In the genomic region with DNA sequence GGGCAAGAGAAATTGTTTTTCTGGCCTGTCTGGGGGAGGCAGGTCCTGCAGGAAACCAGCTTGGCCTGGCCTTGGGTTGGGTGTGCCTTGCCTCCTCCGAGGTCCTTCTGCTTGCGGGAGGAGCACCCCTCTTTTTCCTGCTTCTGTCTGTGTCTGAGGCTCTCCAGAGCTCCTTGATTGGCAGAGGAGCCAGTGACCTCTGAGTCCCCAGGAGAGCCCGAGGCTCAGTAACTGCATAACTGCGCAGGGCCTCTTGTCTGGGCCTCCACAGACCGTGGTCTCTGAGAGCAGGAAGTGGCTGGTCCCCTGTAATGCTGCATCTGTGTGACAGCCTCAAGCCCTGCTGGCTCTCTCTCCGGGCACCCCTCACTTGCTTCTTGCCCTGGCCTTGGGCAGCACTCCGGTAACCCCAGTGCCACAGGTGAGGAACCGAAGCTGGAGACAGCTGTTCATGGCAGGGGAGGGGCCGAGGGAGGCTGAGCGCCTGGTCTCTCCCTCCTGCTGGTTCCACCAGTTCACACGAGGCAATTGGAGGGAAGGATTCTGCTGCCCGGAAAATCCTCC, we compare ENCODE assay signal across 1 cellular context.
A peak's percentile ranks its signal among the peaks of the same experiment; 100 is the strongest.
TF ChIP-seq lines count a peak whose summit lies in the region.

No MANE protein-coding gene starts in this region.

TF ChIP-seq in HepG2, 621 proteins besides CTCF, POLR2A, EP300 and RAD21:
- TF ChIP-seq SMAD1 (CRISPR knock-in tag; IDR thresholded peaks at IDR 0.05; ENCODE audit: borderline replicate concordance, low read depth) (0 out of 2 replicates have a peak, but pooled peaks have one; percentile 0), ZNF746 (CRISPR knock-in tag; IDR thresholded peaks at IDR 0.05) (0 out of 2 replicates have a peak, but pooled peaks have one; percentile 29), ZNF563 (CRISPR knock-in tag; IDR thresholded peaks at IDR 0.05) (no peak), PCBP1 (IDR thresholded peaks at IDR 0.05; ENCODE audit: borderline replicate concordance, low read depth, low read length) (no peak), ZBTB38 (CRISPR knock-in tag; IDR thresholded peaks at IDR 0.05) (no peak), GLI4 (CRISPR knock-in tag; IDR thresholded peaks at IDR 0.05; ENCODE audit: borderline replicate concordance) (no peak), ARID2 (CRISPR knock-in tag; IDR thresholded peaks at IDR 0.05; ENCODE audit: borderline replicate concordance) (no peak), AKAP8 (CRISPR knock-in tag; IDR thresholded peaks at IDR 0.05) (no peak), IRX3 (CRISPR knock-in tag; IDR thresholded peaks at IDR 0.05; ENCODE audit: borderline replicate concordance, low read depth) (no peak), ZNF619 (CRISPR knock-in tag; IDR thresholded peaks at IDR 0.05) (no peak), ZNF883 (CRISPR knock-in tag; IDR thresholded peaks at IDR 0.05; ENCODE audit: not compliant biosample characterization) (peak; percentile 8), SIN3A (IDR thresholded peaks at IDR 0.05; ENCODE audit: borderline replicate concordance, low read depth, low read length) (0 out of 2 replicates have a peak, but pooled peaks have one; percentile 6), GABPA (IDR thresholded peaks at IDR 0.05; ENCODE audit: low read depth, low read length) (no peak), GABPA (CRISPR knock-in tag; IDR thresholded peaks at IDR 0.05; ENCODE audit: low read depth) (no peak), CENPT (CRISPR knock-in tag; IDR thresholded peaks at IDR 0.05; ENCODE audit: low read depth) (no peak), AHR (CRISPR knock-in tag; IDR thresholded peaks at IDR 0.05) (peak; percentile 44; the same call in 1 of the 2 replicates)
- TF ChIP-seq, protein P1, sequence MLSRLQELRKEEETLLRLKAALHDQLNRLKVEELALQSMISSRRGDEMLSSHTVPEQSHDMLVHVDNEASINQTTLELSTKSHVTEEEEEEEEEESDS (CRISPR knock-in tag; IDR thresholded peaks at IDR 0.05; ENCODE audit: borderline replicate concordance) = no peak
- TF ChIP-seq, protein P2, sequence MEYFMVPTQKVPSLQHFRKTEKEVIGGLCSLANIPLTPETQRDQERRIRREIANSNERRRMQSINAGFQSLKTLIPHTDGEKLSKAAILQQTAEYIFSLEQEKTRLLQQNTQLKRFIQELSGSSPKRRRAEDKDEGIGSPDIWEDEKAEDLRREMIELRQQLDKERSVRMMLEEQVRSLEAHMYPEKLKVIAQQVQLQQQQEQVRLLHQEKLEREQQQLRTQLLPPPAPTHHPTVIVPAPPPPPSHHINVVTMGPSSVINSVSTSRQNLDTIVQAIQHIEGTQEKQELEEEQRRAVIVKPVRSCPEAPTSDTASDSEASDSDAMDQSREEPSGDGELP (IDR thresholded peaks at IDR 0.05; ENCODE audit: borderline replicate concordance, low read depth) = peak; percentile 35; the same call in 1 of the 2 replicates
- TF ChIP-seq, protein P3, sequence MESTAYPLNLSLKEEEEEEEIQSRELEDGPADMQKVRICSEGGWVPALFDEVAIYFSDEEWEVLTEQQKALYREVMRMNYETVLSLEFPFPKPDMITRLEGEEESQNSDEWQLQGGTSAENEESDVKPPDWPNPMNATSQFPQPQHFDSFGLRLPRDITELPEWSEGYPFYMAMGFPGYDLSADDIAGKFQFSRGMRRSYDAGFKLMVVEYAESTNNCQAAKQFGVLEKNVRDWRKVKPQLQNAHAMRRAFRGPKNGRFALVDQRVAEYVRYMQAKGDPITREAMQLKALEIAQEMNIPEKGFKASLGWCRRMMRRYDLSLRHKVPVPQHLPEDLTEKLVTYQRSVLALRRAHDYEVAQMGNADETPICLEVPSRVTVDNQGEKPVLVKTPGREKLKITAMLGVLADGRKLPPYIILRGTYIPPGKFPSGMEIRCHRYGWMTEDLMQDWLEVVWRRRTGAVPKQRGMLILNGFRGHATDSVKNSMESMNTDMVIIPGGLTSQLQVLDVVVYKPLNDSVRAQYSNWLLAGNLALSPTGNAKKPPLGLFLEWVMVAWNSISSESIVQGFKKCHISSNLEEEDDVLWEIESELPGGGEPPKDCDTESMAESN (CRISPR knock-in tag; conservative IDR thresholded peaks at IDR 0.05) = no peak
- TF ChIP-seq, protein P4, sequence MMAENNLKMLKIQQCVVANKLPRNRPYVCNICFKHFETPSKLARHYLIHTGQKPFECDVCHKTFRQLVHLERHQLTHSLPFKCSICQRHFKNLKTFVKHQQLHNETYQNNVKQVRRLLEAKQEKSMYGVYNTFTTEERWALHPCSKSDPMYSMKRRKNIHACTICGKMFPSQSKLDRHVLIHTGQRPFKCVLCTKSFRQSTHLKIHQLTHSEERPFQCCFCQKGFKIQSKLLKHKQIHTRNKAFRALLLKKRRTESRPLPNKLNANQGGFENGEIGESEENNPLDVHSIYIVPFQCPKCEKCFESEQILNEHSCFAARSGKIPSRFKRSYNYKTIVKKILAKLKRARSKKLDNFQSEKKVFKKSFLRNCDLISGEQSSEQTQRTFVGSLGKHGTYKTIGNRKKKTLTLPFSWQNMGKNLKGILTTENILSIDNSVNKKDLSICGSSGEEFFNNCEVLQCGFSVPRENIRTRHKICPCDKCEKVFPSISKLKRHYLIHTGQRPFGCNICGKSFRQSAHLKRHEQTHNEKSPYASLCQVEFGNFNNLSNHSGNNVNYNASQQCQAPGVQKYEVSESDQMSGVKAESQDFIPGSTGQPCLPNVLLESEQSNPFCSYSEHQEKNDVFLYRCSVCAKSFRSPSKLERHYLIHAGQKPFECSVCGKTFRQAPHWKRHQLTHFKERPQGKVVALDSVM (CRISPR knock-in tag; IDR thresholded peaks at IDR 0.05) = peak; percentile 89
TF ChIP-seq in HepG2: peak in this region for 7.
